In genomic region chr6:125957845-125958244, GRCh38 we compare ENCODE assay signal across 8 cellular contexts. TPM values are rescaled to one million over a fixed set of nuclear protein-coding genes. Genes with fewer than 3 reads are reported as not detected.
A peak's percentile ranks its signal among the peaks of the same experiment; 100 is the strongest.
DNase-seq lines count a peak whose midpoint lies in the region; ATAC-seq and TF ChIP-seq lines count a peak whose summit lies in the region.

No MANE protein-coding gene starts in this region.

- peak; percentile 20 for DNase-seq in NCI-H748 (lab: John Stamatoyannopoulos, UW; ENCODE audit: unreplicated experiment)
- no peak for DNase-seq in NCI-H748 treated with DMSO at 0.1 percent for 48 hours (lab: John Stamatoyannopoulos, UW)
- DNase-seq in RWPE2 (ENCODE audit: low spot score), result no peak
- peak in 1 of 2 donors; percentile 68 for DNase-seq in foreskin keratinocyte
- no peak for DNase-seq in sciatic nerve (ENCODE audit: low spot score)
- DNase-seq in NCI-H774 (lab: John Stamatoyannopoulos, UW), result no peak
- no peak for DNase-seq in posterior vena cava (ENCODE audit: low spot score)

- no peaks in the 10 kb centered on the region for H3K27me3 ChIP-seq in RWPE2 (ENCODE audit: insufficient read depth, poor library complexity, severe bottlenecking)
- no peaks in the 10 kb centered on the region for H3K27me3 ChIP-seq in foreskin keratinocyte

- no peaks in the 10 kb centered on the region for H3K36me3 ChIP-seq in RWPE2 (ENCODE audit: low read depth)

- intact Hi-C loops in sciatic nerve (cut with DNase I) (loop anchor here (10.0 kb wide), 1 partner anchor 173 kb away; no protein-coding TSS in a partner anchor), posterior vena cava (cut with DNase I) (loop anchor here in 1 of 2 donors (5.0 kb wide), 1 partner anchor 176 kb away; no protein-coding TSS in a partner anchor)

- no peaks in the 10 kb centered on the region for H3K9me3 ChIP-seq in RWPE2 (ENCODE audit: severe bottlenecking)

- ATAC-seq in RWPE2 (ENCODE audit: low read depth) (peak; percentile 53), foreskin keratinocyte (peak; percentile 34), sciatic nerve (peak; percentile 64), GM19328 (IDR thresholded peaks at IDR 0.05; ENCODE audit: unreplicated experiment) (no peak)

- H3K4me1 ChIP-seq in RWPE2 (ENCODE audit: insufficient read depth, poor library complexity, severe bottlenecking) (peaks cover 15% of the 10 kb centered on the region), foreskin keratinocyte (peaks cover 7% of the 10 kb centered on the region)

- TF ChIP-seq CTCF in RWPE2 (IDR thresholded peaks at IDR 0.05; ENCODE audit: poor library complexity, severe bottlenecking) (no peak), foreskin keratinocyte (conservative IDR thresholded peaks at IDR 0.05) (no peak)

- peak overlapping the region; percentile 43 for H3K27ac ChIP-seq in RWPE2 (ENCODE audit: poor library complexity, severe bottlenecking)
- peak overlapping the region; percentile 72 for H3K27ac ChIP-seq in foreskin keratinocyte

- H3K4me3 ChIP-seq in RWPE2 (ENCODE audit: severe bottlenecking), result peak overlapping the region; percentile 85

RNA-seq across cellular contexts. Expression of gene HINT3, which starts 1.3 kb away (rescaled TPM):
- total RNA-seq in foreskin keratinocyte, result 9.7 and 10.0 TPM in 2 replicates
- polyA plus RNA-seq in foreskin keratinocyte, result 4.5 and 5.5 TPM in 2 replicates
- 25.0 TPM for total RNA-seq in sciatic nerve
- 10 to 100 TPM; 22.5 to 28.4 TPM for total RNA-seq in posterior vena cava

RNA-seq across cellular contexts. Expression of gene TRMT11, which starts 28.5 kb away (rescaled TPM):
- total RNA-seq in foreskin keratinocyte (16.0 and 19.8 TPM in 2 replicates), sciatic nerve (29.2 TPM), posterior vena cava (10 to 100 TPM; 19.8 to 22.4 TPM)
- 7.4 and 10.0 TPM in 2 replicates for polyA plus RNA-seq in foreskin keratinocyte
